Comparison of ENCODE assay signal across 1 cellular context in the genomic region with DNA sequence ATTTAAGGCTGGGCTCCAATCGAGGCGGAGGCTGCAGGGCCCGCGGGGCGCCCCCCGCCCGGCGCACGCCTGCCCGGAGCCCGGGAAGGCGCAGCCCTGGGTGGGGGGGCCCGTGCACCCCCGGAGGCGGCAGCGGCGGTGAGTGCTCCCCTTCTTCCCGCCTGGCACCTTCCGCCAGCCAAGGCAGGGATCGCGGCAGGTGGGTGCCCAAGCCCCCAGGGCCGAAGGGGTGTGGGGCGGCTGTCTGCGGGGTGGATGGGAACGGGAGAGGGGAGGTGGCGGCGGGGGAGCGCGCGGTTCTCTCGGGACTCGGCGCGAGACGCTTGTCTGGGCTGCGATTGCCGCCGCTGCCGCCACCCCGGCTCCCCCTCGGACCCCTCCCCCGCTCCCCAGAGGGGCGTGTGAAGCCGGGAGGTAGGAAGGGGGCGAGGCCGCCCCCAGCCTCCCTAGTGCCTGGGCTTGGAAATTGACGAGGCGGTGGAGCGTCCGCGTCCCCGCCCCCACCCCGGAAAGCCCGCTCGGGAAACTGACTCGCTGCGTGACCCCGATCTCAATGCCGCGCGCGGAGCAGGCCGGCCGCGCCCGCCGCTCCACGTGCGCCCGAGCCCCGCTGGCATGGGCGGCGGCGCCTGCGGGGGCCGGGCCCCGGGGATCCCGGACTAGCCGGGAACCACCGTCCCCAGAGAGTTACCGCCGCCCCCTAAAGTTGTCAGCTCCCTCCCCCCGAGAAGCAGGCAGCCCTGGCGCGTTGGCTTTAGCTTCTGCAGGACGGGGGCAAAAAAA.
TF ChIP-seq lines count a peak whose summit lies in the region.

No MANE protein-coding gene starts in this region.

TF ChIP-seq in HepG2, 621 proteins besides CTCF, POLR2A, EP300 and RAD21 (continued from another document and continues in another):
- TF ChIP-seq ZNF503 (CRISPR knock-in tag; IDR thresholded peaks at IDR 0.05) (no peak), KLF15 (CRISPR knock-in tag; IDR thresholded peaks at IDR 0.05; ENCODE audit: borderline replicate concordance) (0 out of 2 replicates have a peak, but pooled peaks have one; percentile 42), ZNF816 (CRISPR knock-in tag; IDR thresholded peaks at IDR 0.05; ENCODE audit: borderline replicate concordance) (peak; percentile 62; the same call in 1 of the 2 replicates), SOX6 (IDR thresholded peaks at IDR 0.05) (no peak), SOX6 (CRISPR knock-in tag; IDR thresholded peaks at IDR 0.05) (peak; percentile 42), MTA3 (CRISPR knock-in tag; IDR thresholded peaks at IDR 0.05) (no peak), DR1 (CRISPR knock-in tag; IDR thresholded peaks at IDR 0.05) (no peak), NR1H2 (CRISPR knock-in tag; IDR thresholded peaks at IDR 0.05; ENCODE audit: borderline replicate concordance, low read depth) (no peak), SMAD9 (CRISPR knock-in tag; IDR thresholded peaks at IDR 0.05) (no peak), YEATS2 (CRISPR knock-in tag; IDR thresholded peaks at IDR 0.05; ENCODE audit: borderline replicate concordance) (no peak), ATF6 (CRISPR knock-in tag; conservative IDR thresholded peaks at IDR 0.05) (0 out of 2 replicates have a peak, but pooled peaks have one; percentile 0), CREM (IDR thresholded peaks at IDR 0.05) (no peak), CREM (CRISPR knock-in tag; IDR thresholded peaks at IDR 0.05) (no peak), ZNF446 (CRISPR knock-in tag; IDR thresholded peaks at IDR 0.05) (no peak; the same call in 1 of the 2 replicates), ZNF687 (CRISPR knock-in tag; IDR thresholded peaks at IDR 0.05) (peak; percentile 73), ERF (CRISPR knock-in tag; IDR thresholded peaks at IDR 0.05) (no peak), RERE (CRISPR knock-in tag; IDR thresholded peaks at IDR 0.05; ENCODE audit: low read depth) (no peak), NFYC (CRISPR knock-in tag; IDR thresholded peaks at IDR 0.05) (no peak), HMG20B (CRISPR knock-in tag; conservative IDR thresholded peaks at IDR 0.05) (no peak), SALL1 (CRISPR knock-in tag; IDR thresholded peaks at IDR 0.05) (peak; percentile 17; the same call in 1 of the 2 replicates), BORCS8-MEF2B (CRISPR knock-in tag; IDR thresholded peaks at IDR 0.05) (0 out of 2 replicates have a peak, but pooled peaks have one; percentile 13)
- TF ChIP-seq, protein P1, sequence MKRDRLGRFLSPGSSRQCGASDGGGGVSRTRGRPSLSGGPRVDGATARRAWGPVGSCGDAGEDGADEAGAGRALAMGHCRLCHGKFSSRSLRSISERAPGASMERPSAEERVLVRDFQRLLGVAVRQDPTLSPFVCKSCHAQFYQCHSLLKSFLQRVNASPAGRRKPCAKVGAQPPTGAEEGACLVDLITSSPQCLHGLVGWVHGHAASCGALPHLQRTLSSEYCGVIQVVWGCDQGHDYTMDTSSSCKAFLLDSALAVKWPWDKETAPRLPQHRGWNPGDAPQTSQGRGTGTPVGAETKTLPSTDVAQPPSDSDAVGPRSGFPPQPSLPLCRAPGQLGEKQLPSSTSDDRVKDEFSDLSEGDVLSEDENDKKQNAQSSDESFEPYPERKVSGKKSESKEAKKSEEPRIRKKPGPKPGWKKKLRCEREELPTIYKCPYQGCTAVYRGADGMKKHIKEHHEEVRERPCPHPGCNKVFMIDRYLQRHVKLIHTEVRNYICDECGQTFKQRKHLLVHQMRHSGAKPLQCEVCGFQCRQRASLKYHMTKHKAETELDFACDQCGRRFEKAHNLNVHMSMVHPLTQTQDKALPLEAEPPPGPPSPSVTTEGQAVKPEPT (CRISPR knock-in tag; IDR thresholded peaks at IDR 0.05; ENCODE audit: low read depth): no peak
- TF ChIP-seq, protein P2, sequence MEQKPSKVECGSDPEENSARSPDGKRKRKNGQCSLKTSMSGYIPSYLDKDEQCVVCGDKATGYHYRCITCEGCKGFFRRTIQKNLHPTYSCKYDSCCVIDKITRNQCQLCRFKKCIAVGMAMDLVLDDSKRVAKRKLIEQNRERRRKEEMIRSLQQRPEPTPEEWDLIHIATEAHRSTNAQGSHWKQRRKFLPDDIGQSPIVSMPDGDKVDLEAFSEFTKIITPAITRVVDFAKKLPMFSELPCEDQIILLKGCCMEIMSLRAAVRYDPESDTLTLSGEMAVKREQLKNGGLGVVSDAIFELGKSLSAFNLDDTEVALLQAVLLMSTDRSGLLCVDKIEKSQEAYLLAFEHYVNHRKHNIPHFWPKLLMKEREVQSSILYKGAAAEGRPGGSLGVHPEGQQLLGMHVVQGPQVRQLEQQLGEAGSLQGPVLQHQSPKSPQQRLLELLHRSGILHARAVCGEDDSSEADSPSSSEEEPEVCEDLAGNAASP (CRISPR knock-in tag; IDR thresholded peaks at IDR 0.05; ENCODE audit: borderline replicate concordance): 0 out of 2 replicates have a peak, but pooled peaks have one; percentile 34
- TF ChIP-seq, protein P3, sequence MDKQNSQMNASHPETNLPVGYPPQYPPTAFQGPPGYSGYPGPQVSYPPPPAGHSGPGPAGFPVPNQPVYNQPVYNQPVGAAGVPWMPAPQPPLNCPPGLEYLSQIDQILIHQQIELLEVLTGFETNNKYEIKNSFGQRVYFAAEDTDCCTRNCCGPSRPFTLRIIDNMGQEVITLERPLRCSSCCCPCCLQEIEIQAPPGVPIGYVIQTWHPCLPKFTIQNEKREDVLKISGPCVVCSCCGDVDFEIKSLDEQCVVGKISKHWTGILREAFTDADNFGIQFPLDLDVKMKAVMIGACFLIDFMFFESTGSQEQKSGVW (CRISPR knock-in tag; IDR thresholded peaks at IDR 0.05; ENCODE audit: borderline replicate concordance): no peak
- TF ChIP-seq, protein P4, sequence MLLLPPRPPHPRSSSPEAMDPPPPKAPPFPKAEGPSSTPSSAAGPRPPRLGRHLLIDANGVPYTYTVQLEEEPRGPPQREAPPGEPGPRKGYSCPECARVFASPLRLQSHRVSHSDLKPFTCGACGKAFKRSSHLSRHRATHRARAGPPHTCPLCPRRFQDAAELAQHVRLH (CRISPR knock-in tag; IDR thresholded peaks at IDR 0.05; ENCODE audit: borderline replicate concordance, low read depth): no peak
- TF ChIP-seq, protein P5, sequence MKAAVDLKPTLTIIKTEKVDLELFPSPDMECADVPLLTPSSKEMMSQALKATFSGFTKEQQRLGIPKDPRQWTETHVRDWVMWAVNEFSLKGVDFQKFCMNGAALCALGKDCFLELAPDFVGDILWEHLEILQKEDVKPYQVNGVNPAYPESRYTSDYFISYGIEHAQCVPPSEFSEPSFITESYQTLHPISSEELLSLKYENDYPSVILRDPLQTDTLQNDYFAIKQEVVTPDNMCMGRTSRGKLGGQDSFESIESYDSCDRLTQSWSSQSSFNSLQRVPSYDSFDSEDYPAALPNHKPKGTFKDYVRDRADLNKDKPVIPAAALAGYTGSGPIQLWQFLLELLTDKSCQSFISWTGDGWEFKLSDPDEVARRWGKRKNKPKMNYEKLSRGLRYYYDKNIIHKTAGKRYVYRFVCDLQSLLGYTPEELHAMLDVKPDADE (CRISPR knock-in tag; IDR thresholded peaks at IDR 0.05): no peak
- TF ChIP-seq, protein P6, sequence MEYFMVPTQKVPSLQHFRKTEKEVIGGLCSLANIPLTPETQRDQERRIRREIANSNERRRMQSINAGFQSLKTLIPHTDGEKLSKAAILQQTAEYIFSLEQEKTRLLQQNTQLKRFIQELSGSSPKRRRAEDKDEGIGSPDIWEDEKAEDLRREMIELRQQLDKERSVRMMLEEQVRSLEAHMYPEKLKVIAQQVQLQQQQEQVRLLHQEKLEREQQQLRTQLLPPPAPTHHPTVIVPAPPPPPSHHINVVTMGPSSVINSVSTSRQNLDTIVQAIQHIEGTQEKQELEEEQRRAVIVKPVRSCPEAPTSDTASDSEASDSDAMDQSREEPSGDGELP (IDR thresholded peaks at IDR 0.05; ENCODE audit: borderline replicate concordance, low read depth): no peak
- TF ChIP-seq, protein P7, sequence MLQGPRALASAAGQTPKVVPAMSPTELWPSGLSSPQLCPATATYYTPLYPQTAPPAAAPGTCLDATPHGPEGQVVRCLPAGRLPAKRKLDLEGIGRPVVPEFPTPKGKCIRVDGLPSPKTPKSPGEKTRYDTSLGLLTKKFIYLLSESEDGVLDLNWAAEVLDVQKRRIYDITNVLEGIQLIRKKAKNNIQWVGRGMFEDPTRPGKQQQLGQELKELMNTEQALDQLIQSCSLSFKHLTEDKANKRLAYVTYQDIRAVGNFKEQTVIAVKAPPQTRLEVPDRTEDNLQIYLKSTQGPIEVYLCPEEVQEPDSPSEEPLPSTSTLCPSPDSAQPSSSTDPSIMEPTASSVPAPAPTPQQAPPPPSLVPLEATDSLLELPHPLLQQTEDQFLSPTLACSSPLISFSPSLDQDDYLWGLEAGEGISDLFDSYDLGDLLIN (CRISPR knock-in tag; IDR thresholded peaks at IDR 0.05; ENCODE audit: borderline replicate concordance): no peak
